Comparison of ENCODE assay signal across 21 cellular contexts in the genomic region with DNA sequence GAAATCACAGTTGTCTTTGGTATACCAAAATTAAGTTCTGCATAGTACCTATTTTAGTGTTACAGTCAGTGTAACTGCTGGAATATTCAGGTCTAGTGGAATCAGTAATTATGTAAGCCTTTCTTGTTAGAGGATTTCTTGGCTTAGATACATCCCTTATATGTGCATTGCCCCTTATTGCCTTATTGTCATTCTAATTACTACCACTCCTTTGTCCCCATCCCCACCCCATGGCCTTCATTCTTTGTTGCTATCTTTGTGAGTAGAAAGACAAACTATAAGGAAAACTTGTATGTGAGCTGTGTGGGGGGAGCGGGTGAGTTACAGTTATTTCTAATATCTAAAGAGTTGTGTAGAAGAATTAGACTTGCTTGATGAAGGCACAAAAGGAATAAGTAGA. TPM values are rescaled to one million over a fixed set of nuclear protein-coding genes. Genes with fewer than 3 reads are reported as not detected.
A peak's percentile ranks its signal among the peaks of the same experiment; 100 is the strongest.
DNase-seq lines count a peak whose midpoint lies in the region; ATAC-seq, FAIRE-seq and TF ChIP-seq lines count a peak whose summit lies in the region.
"Had no signal": no experiment of that assay in that cellular context is flagged by ENCODE, and none has a peak within 500 bp of the region (broad histone marks: within the 10 kb centered on the region; RNA-seq: fewer than 3 reads in every experiment).

No MANE protein-coding gene starts in this region.

- H3K4ac ChIP-seq in H9 (ENCODE audit: low read depth, low read length) = no peak overlapping the region

- H3K4me1 ChIP-seq in A549 = no peaks in the 10 kb centered on the region
- H3K4me1 ChIP-seq in H9 (ENCODE audit: insufficient read depth, low read length) = peaks cover 3% of the 10 kb centered on the region; the same call in 1 of the 2 replicates
- no peaks in the 10 kb centered on the region for H3K4me1 ChIP-seq in NT2/D1 (ENCODE audit: insufficient read depth, insufficient read length)
- peaks cover 40% of the 10 kb centered on the region for H3K4me1 ChIP-seq in iPS-18a (ENCODE audit: control insufficient read depth, low read depth, low read length)
- H3K4me1 ChIP-seq in right lobe of liver = no peaks in the 10 kb centered on the region
- H3K4me1 ChIP-seq: BLaER1 had no signal

- no peaks in the 10 kb centered on the region for H3K23me2 ChIP-seq in H9 (ENCODE audit: insufficient read length, low read depth, low read length, poor library complexity, severe bottlenecking)

- H2AFZ ChIP-seq in H9 (ENCODE audit: low read length) = no peak overlapping the region

- TF ChIP-seq CTCF in A549 (IDR thresholded peaks at IDR 0.05) (no peak), H9 (conservative IDR thresholded peaks at IDR 0.05) (no peak), right lobe of liver (IDR thresholded peaks at IDR 0.05) (no peak)

- no peak overlapping the region for H2BK12ac ChIP-seq in H9 (ENCODE audit: insufficient read length, low read depth, low read length)

- no peak overlapping the region for H3K14ac ChIP-seq in H9 (ENCODE audit: insufficient read depth, low read length)

- H3K4me1 Mint-ChIP-seq in H9 = peaks cover 43% of the 10 kb centered on the region in 2 experiments
- H3K4me1 Mint-ChIP-seq: CD14-positive monocyte had no signal

- no peak for TF ChIP-seq EP300 in A549 (IDR thresholded peaks at IDR 0.05)

- no peak overlapping the region; a peak in 1 of 5 replicates for H3K4me3 Mint-ChIP-seq in H9
- H3K4me3 Mint-ChIP-seq: CD14-positive monocyte; CD4-positive, alpha-beta memory T cell had no signal

- no peak overlapping the region for H2BK5ac ChIP-seq in H9 (ENCODE audit: insufficient read length, low read length)

- H2BK20ac ChIP-seq in H9 (ENCODE audit: low read depth, low read length, poor library complexity, severe bottlenecking) = no peak overlapping the region

- no peak overlapping the region for H3K9ac ChIP-seq in H9 (ENCODE audit: extremely low read depth, insufficient read length, low read length)
- no peak overlapping the region for H3K9ac ChIP-seq in NT2/D1 (ENCODE audit: insufficient read length, low read depth)
- peak overlapping the region; percentile 1 for H3K9ac ChIP-seq in iPS-18a (ENCODE audit: low read length)
- H3K9ac ChIP-seq: BLaER1 had no signal

- H3K4me2 ChIP-seq in A549 (no peak overlapping the region), H9 (ENCODE audit: insufficient read depth, insufficient read length, low read length) (peak overlapping the region; percentile 1)
- H3K4me2 ChIP-seq: BLaER1 had no signal

- no peak overlapping the region for H4K5ac ChIP-seq in H9 (ENCODE audit: insufficient read length, low read depth, low read length)

- no peaks in the 10 kb centered on the region for H4K20me1 ChIP-seq in H9 (ENCODE audit: control insufficient read depth, insufficient read depth, insufficient read length)

- H3K27me3 Mint-ChIP-seq in H9 (ENCODE audit: low read depth) = no peaks in the 10 kb centered on the region
- H3K27me3 Mint-ChIP-seq: CD4-positive, alpha-beta memory T cell had no signal

- H3K9me3 Mint-ChIP-seq in H9 = no peaks in the 10 kb centered on the region
- H3K9me3 Mint-ChIP-seq: CD14-positive monocyte had no signal

- intact Hi-C loops in posterior vena cava (cut with DNase I) (no loop called here), right lobe of liver (cut with DNase I) (no loop called here)

- no peak overlapping the region for H3T11ph ChIP-seq in H9 (ENCODE audit: low read length)

- no peak overlapping the region for H4K8ac ChIP-seq in H9 (replicated peaks; ENCODE audit: insufficient read length, low read depth, low read length)

- no peak overlapping the region for H3K56ac ChIP-seq in H9 (ENCODE audit: insufficient read length, low read depth, low read length)

- H3K4me3 ChIP-seq in A549 (no peak overlapping the region), NT2/D1 (ENCODE audit: insufficient read length, low read depth) (no peak overlapping the region), iPS-18a (ENCODE audit: low read length) (no peak overlapping the region), right lobe of liver (no peak overlapping the region)
- H3K4me3 ChIP-seq: BLaER1, GM12878, K562 had no signal

- POLR2A ChIA-PET in A549 (lab: Yijun Ruan, JAX) = no interaction called here

- H2BK15ac ChIP-seq in H9 (ENCODE audit: low read depth, low read length) = no peak overlapping the region

- CTCF ChIA-PET in A549 (lab: Yijun Ruan, JAX) = no interaction called here

- H3K18ac ChIP-seq in H9 (ENCODE audit: insufficient read length, low read depth, low read length) = no peak overlapping the region

- 94% methylated on average over 1 of the region's 1 CpG for WGBS in A549 (ENCODE audit: missing lambda C conversion rate)
- WGBS in H9 (ENCODE audit: extremely low coverage, insufficient read length, low lambda C conversion rate) = no CpG with 5 or more reads among the region's 1 CpG
- WGBS in right lobe of liver (ENCODE audit: insufficient coverage, low coverage, low lambda C conversion rate, missing lambda C conversion rate) = 82% methylated on average over 1 of the region's 1 CpG

- no peak overlapping the region for H2BK120ac ChIP-seq in H9 (ENCODE audit: low read depth, low read length, poor library complexity, severe bottlenecking)

- DNase-seq in A549 (ENCODE audit: low read depth in 1 of 2, low spot score in 1 of 2) (no peak), H9 (no peak), NT2/D1 (ENCODE audit: low read depth, low spot score) (peak; percentile 20), NCI-H1436 (lab: John Stamatoyannopoulos, UW) (no peak), posterior vena cava (ENCODE audit: low spot score) (no peak), right lobe of liver (no peak), D341Med (ENCODE audit: low spot score) (no peak)
- DNase-seq: CD4-positive, alpha-beta memory T cell; DMS 273 treated with DMSO at 0.1 percent for 48 hours; DMS53; DND-41; EL; IMR-90 had no signal

- no peak for TF ChIP-seq RAD21 in A549 (conservative IDR thresholded peaks at IDR 0.05 in 1 of 2, IDR thresholded peaks at IDR 0.05 in 1 of 2)

- H3K36me3 Mint-ChIP-seq in H9 (ENCODE audit: insufficient read depth in 1 of 3, low read depth in 3 of 3) = no peaks in the 10 kb centered on the region
- H3K36me3 Mint-ChIP-seq: CD14-positive monocyte; CD4-positive, alpha-beta memory T cell had no signal

- H3K79me2 ChIP-seq in H9 (ENCODE audit: insufficient read depth, low read length) = no peaks in the 10 kb centered on the region

- peak overlapping the region in 1 of 3 experiments; percentile 24; a peak in 1 of 7 replicates for H3K27ac Mint-ChIP-seq in H9
- H3K27ac Mint-ChIP-seq: CD14-positive monocyte; CD4-positive, alpha-beta memory T cell had no signal

- no peak overlapping the region for H2AK5ac ChIP-seq in H9 (ENCODE audit: insufficient read length, low read length)

- FAIRE-seq in A549 (lab: Jason Lieb, UNC) = peak; percentile 97
- FAIRE-seq: GM12878, K562 had no signal

- H3K9me3 ChIP-seq in A549 (no peaks in the 10 kb centered on the region), H9 (ENCODE audit: control insufficient read depth, low read depth, low read length) (no peaks in the 10 kb centered on the region), NT2/D1 (ENCODE audit: insufficient read depth, low read length) (no peaks in the 10 kb centered on the region), iPS-18a (ENCODE audit: control insufficient read depth, low read depth, low read length) (no peaks in the 10 kb centered on the region), right lobe of liver (no peaks in the 10 kb centered on the region)
- H3K9me3 ChIP-seq: BLaER1 had no signal

- H4K91ac ChIP-seq in H9 (ENCODE audit: insufficient read length, low read depth, low read length) = no peak overlapping the region

- ATAC-seq in A549 = no peak
- no peak for ATAC-seq in right lobe of liver
- ATAC-seq: GM12878, K562 had no signal

- H3K27me3 ChIP-seq in H9 (ENCODE audit: insufficient read depth, low read length) (no peaks in the 10 kb centered on the region), NT2/D1 (ENCODE audit: insufficient read depth, insufficient read length) (no peaks in the 10 kb centered on the region), iPS-18a (ENCODE audit: control insufficient read depth, insufficient read depth, low read length) (no peaks in the 10 kb centered on the region), right lobe of liver (no peaks in the 10 kb centered on the region)

- H3K79me1 ChIP-seq in H9 (ENCODE audit: insufficient read depth, low read depth, low read length, poor library complexity, severe bottlenecking) = no peaks in the 10 kb centered on the region

- H3K23ac ChIP-seq in H9 (ENCODE audit: insufficient read length, low read depth, low read length) = no peak overlapping the region

- H3K27ac ChIP-seq in A549 = no peak overlapping the region
- H3K27ac ChIP-seq in H9 (ENCODE audit: insufficient read length, low read depth, low read length) = no peak overlapping the region
- H3K27ac ChIP-seq in iPS-18a (ENCODE audit: low read length) = peak overlapping the region; percentile 34
- H3K27ac ChIP-seq in right lobe of liver = no peak overlapping the region
- H3K27ac ChIP-seq: 22Rv1, BLaER1 had no signal

- H3K36me3 ChIP-seq in NT2/D1 (ENCODE audit: insufficient read depth, insufficient read length, low read length) (no peaks in the 10 kb centered on the region), iPS-18a (ENCODE audit: control insufficient read depth, low read depth, low read length) (no peaks in the 10 kb centered on the region), right lobe of liver (no peaks in the 10 kb centered on the region)
- H3K36me3 ChIP-seq: BLaER1 had no signal

- TF ChIP-seq POLR2A in A549 (IDR thresholded peaks at IDR 0.05; ENCODE audit: low read length) (no peak), right lobe of liver (IDR thresholded peaks at IDR 0.05) (no peak)

TF ChIP-seq in A549, 52 proteins besides CTCF, POLR2A, EP300 and RAD21 (continues in another document):
- no peak for TF ChIP-seq ZNF302 (CRISPR knock-in tag; IDR thresholded peaks at IDR 0.05)
- no peak for TF ChIP-seq FOSB (CRISPR knock-in tag; IDR thresholded peaks at IDR 0.05)
- TF ChIP-seq JUNB (IDR thresholded peaks at IDR 0.05) = no peak
- TF ChIP-seq RFX5 (IDR thresholded peaks at IDR 0.05) = no peak
- no peak for TF ChIP-seq HDAC2 (IDR thresholded peaks at IDR 0.05)
- no peak for TF ChIP-seq ESRRA (IDR thresholded peaks at IDR 0.05; ENCODE audit: borderline replicate concordance, low read length)
- no peak for TF ChIP-seq KDM5A (IDR thresholded peaks at IDR 0.05)
- no peak for TF ChIP-seq HOXB13 (CRISPR knock-in tag; IDR thresholded peaks at IDR 0.05; ENCODE audit: low read depth)
- no peak for TF ChIP-seq POLR2AphosphoS2 (conservative IDR thresholded peaks at IDR 0.05; ENCODE audit: low read length)
- no peak for TF ChIP-seq ZSCAN20 (CRISPR knock-in tag; IDR thresholded peaks at IDR 0.05)
- no peak for TF ChIP-seq EHMT2 (IDR thresholded peaks at IDR 0.05; ENCODE audit: low read depth)

RNA-seq across cellular contexts. Expression of a gene that starts 36.9 kb away (rescaled TPM):
- polyA plus RNA-seq in A549 (2011; rRNA removed) (0.23 and 0.28 TPM in 2 replicates), A549 (2017; fragmentation: RNase III; extraction: RNeasy Plus Mini Kit Qiagen cat#74134 plus additional on column Dnase treatment) (0.09 to 0.26 TPM (median 0.12 TPM) in 3 replicates)
- polyA plus RNA-seq in A549 (2012; cell fraction: cytosol; rRNA removed) = 0.26 and 0.30 TPM in 2 replicates
- polyA plus RNA-seq in A549 (2012; cell fraction: nucleus; rRNA removed) = 0.45 and 0.55 TPM in 2 replicates
- polyA minus RNA-seq in A549 (2011; rRNA and poly(A)+ RNA removed) = 2.3 and 2.4 TPM in 2 replicates
- total RNA-seq in H9 (2021) (0.83 and 1.0 TPM in 2 replicates), posterior vena cava (1 to 10 TPM; 1.4 TPM), right lobe of liver (1 to 10 TPM in 1 of 6 experiments, under 1 TPM in 5; 0.37 to 1.2 (median 0.55) TPM)
- total RNA-seq: G401, H4, K562 had no signal
